In the genomic region with DNA sequence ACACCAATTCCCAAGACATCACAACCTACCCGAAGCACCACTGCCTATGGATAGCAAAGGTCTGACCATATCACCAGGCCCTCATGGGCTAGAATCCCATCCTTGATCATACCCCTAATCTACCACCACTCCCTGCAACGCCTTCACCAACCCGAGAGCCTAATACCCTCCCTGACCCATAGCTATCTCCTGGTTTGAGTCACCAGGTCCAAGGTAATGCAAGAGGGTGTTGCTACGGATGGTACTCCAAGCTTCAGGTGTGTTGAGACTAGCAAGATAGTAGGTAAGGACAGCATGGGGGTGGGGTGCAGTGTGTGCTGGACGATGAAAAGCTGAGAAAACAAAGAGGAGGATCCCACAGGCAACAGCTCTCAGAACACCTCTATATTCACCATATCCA, we compare ENCODE assay signal across 25 cellular contexts.
"Had no signal": no experiment of that assay in that cellular context is flagged by ENCODE, and none has a peak within 500 bp of the region (broad histone marks: within the 10 kb centered on the region; RNA-seq: fewer than 3 reads in every experiment).

No MANE protein-coding gene starts in this region.

- H3K4me3 ChIP-seq: ascending aorta, breast epithelium, esophagus squamous epithelium had no signal

- H3K27me3 ChIP-seq: ascending aorta, breast epithelium, esophagus squamous epithelium had no signal

- H3K36me3 ChIP-seq: breast epithelium had no signal

- H3K9me3 ChIP-seq: ascending aorta, breast epithelium, esophagus squamous epithelium had no signal

- FAIRE-seq: colon, frontal cortex had no signal

- H3K4me1 ChIP-seq: breast epithelium had no signal

- H3K27ac ChIP-seq: breast epithelium, esophagus squamous epithelium had no signal

- DNase-seq: activated CD4-positive, alpha-beta memory T cell treated with anti-CD3 and anti-CD28 coated beads for 36 hours; activated CD4-positive, alpha-beta T cell treated with anti-CD3 and anti-CD28 coated beads for 36 hours; activated CD4-positive, alpha-beta T cell treated with anti-CD3 and anti-CD28 coated beads, Interleukin-2, amount 10 ng/mL, durations not matched to agents 24 days and 14 days; activated CD4-positive, CD25-positive, alpha-beta regulatory T cell; activated CD4-positive, CD25-positive, alpha-beta regulatory T cell treated with anti-CD3 and anti-CD28 coated beads, Interleukin-2, amount 50 U/mL, for 72 hours; activated CD8-positive, alpha-beta memory T cell treated with anti-CD3 and anti-CD28 coated beads, Interleukin-2, amount 10 ng/mL, durations not matched to agents 7 days and 5 days; activated CD8-positive, alpha-beta memory T cell treated with anti-CD3 and anti-CD28 coated beads, Interleukin-2, amount 50 U/mL, for 4 hours; activated CD8-positive, alpha-beta T cell treated with anti-CD3 and anti-CD28 coated beads, Interleukin-2, amount 10 ng/mL, durations not matched to agents 7 days and 5 days; activated effector memory CD4-positive, alpha-beta T cell treated with anti-CD3 and anti-CD28 coated beads, Interleukin-2, amount 50 U/mL, for 16 hours; activated naive CD4-positive, alpha-beta T cell treated with anti-CD3 and anti-CD28 coated beads, Interleukin-2, amount 10 ng/mL, durations not matched to agents 7 days and 5 days; activated naive CD8-positive, alpha-beta T cell treated with anti-CD3 and anti-CD28 coated beads, Interleukin-2, amount 10 ng/mL, durations not matched to agents 7 days and 5 days; activated T-cell treated with anti-CD3 and anti-CD28 coated beads, Interleukin-2, amount 50 U/mL, for 1 hour; activated T-cell treated with anti-CD3 and anti-CD28 coated beads, Interleukin-2, amount 50 U/mL, for 48 hours; cortex of kidney; dermis blood vessel endothelial cell; effector CD4-positive, alpha-beta T cell; effector memory CD8-positive, alpha-beta T cell; erythroblast; esophagus squamous epithelium; head of caudate nucleus; T-helper 2 cell had no signal
